1 cellular context compared by ENCODE assay signal in the genomic region with DNA sequence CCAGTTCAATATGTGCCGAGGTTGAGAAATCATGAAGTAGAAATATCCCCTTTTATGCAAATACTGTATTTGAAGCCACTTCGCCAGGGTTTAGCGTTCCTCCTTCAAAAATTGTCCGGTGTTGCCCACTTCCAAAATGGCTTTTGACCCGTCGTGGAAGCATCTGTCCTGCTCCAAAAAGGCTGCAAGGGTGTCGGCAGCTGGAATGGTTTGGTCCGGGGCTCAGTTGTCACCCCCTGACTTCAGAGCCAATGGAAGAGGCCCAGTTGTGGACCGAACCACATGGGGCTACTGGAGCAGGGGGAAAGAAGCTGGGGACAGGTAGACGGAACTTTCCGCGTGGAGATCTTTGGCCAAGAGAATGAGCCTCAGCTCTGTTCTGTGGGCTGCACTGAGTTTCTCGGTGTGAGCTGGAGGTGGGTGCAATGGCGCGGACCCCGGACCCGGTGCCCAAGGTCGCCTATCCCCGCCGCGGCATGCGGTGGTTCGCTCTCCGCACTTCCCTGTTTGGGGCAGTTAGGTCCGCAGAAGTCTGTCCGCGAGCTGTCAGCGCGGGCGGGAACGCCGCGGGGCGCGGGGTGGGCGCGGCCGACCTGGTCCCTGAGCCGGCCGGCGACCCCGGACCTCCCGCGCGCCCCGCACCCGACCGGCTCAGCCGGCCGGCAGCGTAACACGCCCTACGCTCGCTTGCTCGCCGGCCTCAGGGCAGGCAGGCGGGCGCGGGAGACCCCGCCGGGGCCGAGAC.
TF ChIP-seq lines count a peak whose summit lies in the region.

TSS of gene ANKRD13A (plus strand) at position 527 of the 745 bp plus-strand sequence. CDS start 259 bp downstream, outside the sequence.

TF ChIP-seq in GM12878, 131 proteins besides CTCF, POLR2A, EP300 and RAD21 (continued from another document and continues in another):
- TF ChIP-seq GATAD2B (conservative IDR thresholded peaks at IDR 0.05; ENCODE audit: low read depth) (peak; percentile 96), ZSCAN29 (IDR thresholded peaks at IDR 0.05) (no peak), CBX5 (IDR thresholded peaks at IDR 0.05; ENCODE audit: low read depth) (peak; percentile 80; the same call in 1 of the 2 replicates), ZNF274 (IDR thresholded peaks at IDR 0.05; ENCODE audit: insufficient read depth, insufficient read length) (no peak), IKZF1 (conservative IDR thresholded peaks at IDR 0.05) (peak; percentile 89), KDM1A (IDR thresholded peaks at IDR 0.05; ENCODE audit: borderline replicate concordance) (no peak), BRCA1 (IDR thresholded peaks at IDR 0.05; ENCODE audit: low read depth, low read length) (peak; percentile 51; the same call in 1 of the 2 replicates), CHD2 (IDR thresholded peaks at IDR 0.05; ENCODE audit: borderline replicate concordance, low read depth, low read length) (peak; percentile 47; the same call in 1 of the 2 replicates), MTA2 (IDR thresholded peaks at IDR 0.05; ENCODE audit: low read depth) (peak; percentile 70), BHLHE40 (IDR thresholded peaks at IDR 0.05; ENCODE audit: borderline replicate concordance in 1 of 2, low read depth in 2 of 2, low read length in 1 of 2) (peak; percentile 99 to 100), TARDBP (IDR thresholded peaks at IDR 0.05; ENCODE audit: borderline replicate concordance) (peak; percentile 36; the same call in 1 of the 2 replicates), HDGF (IDR thresholded peaks at IDR 0.05) (peak; percentile 55; the same call in 1 of the 2 replicates), SMARCA5 (IDR thresholded peaks at IDR 0.05) (peak; percentile 90; the same call in 1 of the 2 replicates), EGR1 (IDR thresholded peaks at IDR 0.05; ENCODE audit: borderline replicate concordance in 1 of 2, low read depth in 2 of 2, low read length in 2 of 2) (peak; percentile 18 to 54; a peak in 2 of 3 replicates), WRNIP1 (IDR thresholded peaks at IDR 0.05; ENCODE audit: borderline replicate concordance, low read depth, low read length) (no peak), ZNF24 (IDR thresholded peaks at IDR 0.05) (peak; percentile 80; the same call in 1 of the 2 replicates), MYC (IDR thresholded peaks at IDR 0.05; ENCODE audit: insufficient read depth, insufficient read length, insufficient replicate concordance, low read length, severe bottlenecking) (no peak), MEF2B (IDR thresholded peaks at IDR 0.05; ENCODE audit: partially characterized antibody, poor library complexity, severe bottlenecking) (peak; percentile 48), JUND (IDR thresholded peaks at IDR 0.05; ENCODE audit: low read depth, low read length) (peak; percentile 100), CBX3 (IDR thresholded peaks at IDR 0.05; ENCODE audit: borderline replicate concordance, low read depth) (no peak), RBBP5 (conservative IDR thresholded peaks at IDR 0.05) (no peak), YY1 (IDR thresholded peaks at IDR 0.05; ENCODE audit: low read depth, low read length) (peak; percentile 99), SIX5 (IDR thresholded peaks at IDR 0.05; ENCODE audit: low read depth, low read length, severe bottlenecking) (peak; percentile 87), BACH1 (IDR thresholded peaks at IDR 0.05; ENCODE audit: borderline replicate concordance) (peak; percentile 90), FOXM1 (IDR thresholded peaks at IDR 0.05; ENCODE audit: low read depth, low read length) (peak; percentile 65; the same call in 1 of the 2 replicates), HDAC2 (IDR thresholded peaks at IDR 0.05) (0 out of 2 replicates have a peak, but pooled peaks have one; percentile 10), NFXL1 (IDR thresholded peaks at IDR 0.05; ENCODE audit: borderline replicate concordance) (no peak), NFIC (IDR thresholded peaks at IDR 0.05; ENCODE audit: low read depth, low read length) (peak; percentile 80), POLR2AphosphoS5 (IDR thresholded peaks at IDR 0.05; ENCODE audit: low read length) (peak; percentile 95), ASH2L (IDR thresholded peaks at IDR 0.05; ENCODE audit: borderline replicate concordance, low read depth) (no peak), STAT3 (IDR thresholded peaks at IDR 0.05; ENCODE audit: low read depth, low read length) (peak; percentile 16; the same call in 1 of the 2 replicates), GABPA (IDR thresholded peaks at IDR 0.05; ENCODE audit: low read depth) (peak; percentile 48; the same call in 1 of the 2 replicates), NBN (IDR thresholded peaks at IDR 0.05) (peak; percentile 98), NKRF (conservative IDR thresholded peaks at IDR 0.05) (peak; percentile 96), PRDM15 (CRISPR knock-in tag; IDR thresholded peaks at IDR 0.05) (no peak), ZNF384 (IDR thresholded peaks at IDR 0.05; ENCODE audit: borderline replicate concordance, low read depth, low read length) (no peak), IRF3 (IDR thresholded peaks at IDR 0.05) (peak; percentile 77)
- TF ChIP-seq, protein P1, sequence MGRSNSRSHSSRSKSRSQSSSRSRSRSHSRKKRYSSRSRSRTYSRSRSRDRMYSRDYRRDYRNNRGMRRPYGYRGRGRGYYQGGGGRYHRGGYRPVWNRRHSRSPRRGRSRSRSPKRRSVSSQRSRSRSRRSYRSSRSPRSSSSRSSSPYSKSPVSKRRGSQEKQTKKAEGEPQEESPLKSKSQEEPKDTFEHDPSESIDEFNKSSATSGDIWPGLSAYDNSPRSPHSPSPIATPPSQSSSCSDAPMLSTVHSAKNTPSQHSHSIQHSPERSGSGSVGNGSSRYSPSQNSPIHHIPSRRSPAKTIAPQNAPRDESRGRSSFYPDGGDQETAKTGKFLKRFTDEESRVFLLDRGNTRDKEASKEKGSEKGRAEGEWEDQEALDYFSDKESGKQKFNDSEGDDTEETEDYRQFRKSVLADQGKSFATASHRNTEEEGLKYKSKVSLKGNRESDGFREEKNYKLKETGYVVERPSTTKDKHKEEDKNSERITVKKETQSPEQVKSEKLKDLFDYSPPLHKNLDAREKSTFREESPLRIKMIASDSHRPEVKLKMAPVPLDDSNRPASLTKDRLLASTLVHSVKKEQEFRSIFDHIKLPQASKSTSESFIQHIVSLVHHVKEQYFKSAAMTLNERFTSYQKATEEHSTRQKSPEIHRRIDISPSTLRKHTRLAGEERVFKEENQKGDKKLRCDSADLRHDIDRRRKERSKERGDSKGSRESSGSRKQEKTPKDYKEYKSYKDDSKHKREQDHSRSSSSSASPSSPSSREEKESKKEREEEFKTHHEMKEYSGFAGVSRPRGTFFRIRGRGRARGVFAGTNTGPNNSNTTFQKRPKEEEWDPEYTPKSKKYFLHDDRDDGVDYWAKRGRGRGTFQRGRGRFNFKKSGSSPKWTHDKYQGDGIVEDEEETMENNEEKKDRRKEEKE (IDR thresholded peaks at IDR 0.05): peak; percentile 100
- TF ChIP-seq, protein P2, sequence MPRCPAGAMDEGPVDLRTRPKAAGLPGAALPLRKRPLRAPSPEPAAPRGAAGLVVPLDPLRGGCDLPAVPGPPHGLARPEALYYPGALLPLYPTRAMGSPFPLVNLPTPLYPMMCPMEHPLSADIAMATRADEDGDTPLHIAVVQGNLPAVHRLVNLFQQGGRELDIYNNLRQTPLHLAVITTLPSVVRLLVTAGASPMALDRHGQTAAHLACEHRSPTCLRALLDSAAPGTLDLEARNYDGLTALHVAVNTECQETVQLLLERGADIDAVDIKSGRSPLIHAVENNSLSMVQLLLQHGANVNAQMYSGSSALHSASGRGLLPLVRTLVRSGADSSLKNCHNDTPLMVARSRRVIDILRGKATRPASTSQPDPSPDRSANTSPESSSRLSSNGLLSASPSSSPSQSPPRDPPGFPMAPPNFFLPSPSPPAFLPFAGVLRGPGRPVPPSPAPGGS (IDR thresholded peaks at IDR 0.05; ENCODE audit: borderline replicate concordance, insufficient read depth, low read depth, low read length, poor library complexity, severe bottlenecking): no peak
- TF ChIP-seq, protein P3, sequence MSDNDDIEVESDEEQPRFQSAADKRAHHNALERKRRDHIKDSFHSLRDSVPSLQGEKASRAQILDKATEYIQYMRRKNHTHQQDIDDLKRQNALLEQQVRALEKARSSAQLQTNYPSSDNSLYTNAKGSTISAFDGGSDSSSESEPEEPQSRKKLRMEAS (IDR thresholded peaks at IDR 0.05; ENCODE audit: low read depth, low read length): peak; percentile 54; the same call in 1 of the 2 replicates
- TF ChIP-seq, protein P4, sequence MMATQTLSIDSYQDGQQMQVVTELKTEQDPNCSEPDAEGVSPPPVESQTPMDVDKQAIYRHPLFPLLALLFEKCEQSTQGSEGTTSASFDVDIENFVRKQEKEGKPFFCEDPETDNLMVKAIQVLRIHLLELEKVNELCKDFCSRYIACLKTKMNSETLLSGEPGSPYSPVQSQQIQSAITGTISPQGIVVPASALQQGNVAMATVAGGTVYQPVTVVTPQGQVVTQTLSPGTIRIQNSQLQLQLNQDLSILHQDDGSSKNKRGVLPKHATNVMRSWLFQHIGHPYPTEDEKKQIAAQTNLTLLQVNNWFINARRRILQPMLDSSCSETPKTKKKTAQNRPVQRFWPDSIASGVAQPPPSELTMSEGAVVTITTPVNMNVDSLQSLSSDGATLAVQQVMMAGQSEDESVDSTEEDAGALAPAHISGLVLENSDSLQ (IDR thresholded peaks at IDR 0.05): peak; percentile 81
